9 cellular contexts compared by ENCODE assay signal in genomic region chr2:190359896-190360376, GRCh38. TPM values are rescaled to one million over a fixed set of nuclear protein-coding genes. Genes with fewer than 3 reads are reported as not detected.
A peak's percentile ranks its signal among the peaks of the same experiment; 100 is the strongest.
DNase-seq lines count a peak whose midpoint lies in the region; ATAC-seq and TF ChIP-seq lines count a peak whose summit lies in the region.
"Had no signal": no experiment of that assay in that cellular context is flagged by ENCODE, and none has a peak within 500 bp of the region (broad histone marks: within the 10 kb centered on the region; RNA-seq: fewer than 3 reads in every experiment).

No MANE protein-coding gene starts in this region.

- peaks cover 2% of the 10 kb centered on the region for H3K36me3 Mint-ChIP-seq in T-helper 1 cell treated with Interleukin-12 subunit alpha and Interleukin-12 subunit beta and Interleukin-4 antibody, amounts not matched to agents 30 μg/mL and 1 μg/mL, for 36 hours (ENCODE audit: low read depth)

- in situ Hi-C loops in mammary epithelial cell (cut with MboI; ENCODE audit: low sequenced_read_pairs in 2 of 2): no loop called here

- H2AFZ ChIP-seq in mammary epithelial cell (ENCODE audit: low read depth, low read length): peak overlapping the region; percentile 73

- peaks cover 12% of the 10 kb centered on the region for H3K79me2 ChIP-seq in mammary epithelial cell (ENCODE audit: insufficient read depth, low read length)

- ATAC-seq in HG03103 (IDR thresholded peaks at IDR 0.05; ENCODE audit: low read depth, unreplicated experiment) (peak; percentile 82), left lung (peak; percentile 68)

- H3K9me3 ChIP-seq in mammary epithelial cell (replicated peaks; ENCODE audit: insufficient read depth, low read length): no peaks in the 10 kb centered on the region
- H3K9me3 ChIP-seq in left lung: no peaks in the 10 kb centered on the region
- H3K9me3 ChIP-seq: A549 had no signal

- dilution Hi-C loops in mammary epithelial cell (cut with HindIII; ENCODE audit: low sequenced_read_pairs): no loop called here

- H3K36me3 ChIP-seq in mammary epithelial cell (ENCODE audit: insufficient read depth, low read length) (peaks cover 5% of the 10 kb centered on the region), left lung (peaks cover 0 to 13% of the 10 kb centered on the region in 2 donors)

- H3K4me3 Mint-ChIP-seq in T-helper 1 cell treated with Interleukin-12 subunit alpha and Interleukin-12 subunit beta and Interleukin-4 antibody, amounts not matched to agents 30 μg/mL and 1 μg/mL, for 36 hours: peak overlapping the region; percentile 91

- no peaks in the 10 kb centered on the region for H3K27me3 Mint-ChIP-seq in T-helper 1 cell treated with Interleukin-12 subunit alpha and Interleukin-12 subunit beta and Interleukin-4 antibody, amounts not matched to agents 30 μg/mL and 1 μg/mL, for 36 hours (ENCODE audit: low read depth)

- peak overlapping the region; percentile 88 for H3K4me2 ChIP-seq in mammary epithelial cell (ENCODE audit: insufficient read depth, low read depth, low read length)
- H3K4me2 ChIP-seq: A549 had no signal

- intact Hi-C loops in mammary epithelial cell (cut with micrococcal nuclease): loop anchor here (2.0 kb wide), 1 partner anchor 17 kb away; the partner anchor contains the start of gene INPP1
- intact Hi-C loops in left lung (cut with DNase I): no loop called here

- no peaks in the 10 kb centered on the region for H4K20me1 ChIP-seq in mammary epithelial cell (ENCODE audit: insufficient read depth, low read length)

- no peaks in the 10 kb centered on the region for H3K9me3 Mint-ChIP-seq in T-helper 1 cell treated with Interleukin-12 subunit alpha and Interleukin-12 subunit beta and Interleukin-4 antibody, amounts not matched to agents 30 μg/mL and 1 μg/mL, for 36 hours

- TF ChIP-seq CTCF in mammary epithelial cell (conservative IDR thresholded peaks at IDR 0.05 in 1 of 2, IDR thresholded peaks at IDR 0.05 in 1 of 2; ENCODE audit: extremely low read depth in 1 of 2, insufficient read depth in 1 of 2, low read depth in 1 of 2, low read length in 2 of 2) (no peak), left lung (IDR thresholded peaks at IDR 0.05) (no peak)

- H3K27me3 ChIP-seq in mammary epithelial cell (ENCODE audit: insufficient read depth, low read length): no peaks in the 10 kb centered on the region
- no peaks in the 10 kb centered on the region for H3K27me3 ChIP-seq in left lung

- H3K27ac ChIP-seq in mammary epithelial cell (ENCODE audit: insufficient read depth, low read depth, low read length): peak overlapping the region; percentile 67
- H3K27ac ChIP-seq in left lung: peak overlapping the region; percentile 49 to 56

- peaks cover 20% of the 10 kb centered on the region for H3K4me1 Mint-ChIP-seq in T-helper 1 cell treated with Interleukin-12 subunit alpha and Interleukin-12 subunit beta and Interleukin-4 antibody, amounts not matched to agents 30 μg/mL and 1 μg/mL, for 36 hours (ENCODE audit: low read depth)

- DNase-seq in NCI-H2081 (lab: John Stamatoyannopoulos, UW) (peak; percentile 36 to 80), NCI-H2081 treated with DMSO at 0.1 percent for 48 hours (lab: John Stamatoyannopoulos, UW) (no peak), mammary epithelial cell (peak; percentile 65), left lung (no peak), cerebellar nuclear complex (lab: John Stamatoyannopoulos, UW) (no peak)
- peak; percentile 26 for DNase-seq in stimulated activated CD4-positive, alpha-beta T cell treated with anti-CD3 and anti-CD28 coated beads, Interleukin-4, amount 100 ng/mL, for 1 hour

- H3K4me1 ChIP-seq in mammary epithelial cell (ENCODE audit: insufficient read depth, low read length) (peaks cover 46% of the 10 kb centered on the region), left lung (peaks cover 0 to 27% of the 10 kb centered on the region in 2 donors)

- peak overlapping the region; percentile 32 to 48 (median 36) for H3K4me3 ChIP-seq in mammary epithelial cell (replicated peaks in 1 of 3; ENCODE audit: insufficient read depth in 1 of 3, low read depth in 2 of 3, low read length in 3 of 3)
- H3K4me3 ChIP-seq in left lung: no peak overlapping the region
- H3K4me3 ChIP-seq: A549 had no signal

- peak overlapping the region; percentile 88 for H3K27ac Mint-ChIP-seq in T-helper 1 cell treated with Interleukin-12 subunit alpha and Interleukin-12 subunit beta and Interleukin-4 antibody, amounts not matched to agents 30 μg/mL and 1 μg/mL, for 36 hours

- WGBS in mammary epithelial cell (ENCODE audit: low coverage, missing lambda C conversion rate): 2% methylated on average over 5 of the region's 6 CpGs

- CTCF ChIA-PET in mammary epithelial cell (lab: Charles Lee; ENCODE audit: low non-redundant PET): interaction anchor here (0.5 to 0.7 kb wide), 2 partner anchors 16 to 260 kb away, joined by 3 to 4 read pairs; no protein-coding TSS in a partner anchor

- H3K9ac ChIP-seq in mammary epithelial cell (ENCODE audit: insufficient read depth, low read length): peak overlapping the region; percentile 69

- BruUV-seq in mammary epithelial cell (replicated peaks; lab: Mats Ljungman, UMichigan): no TSS peak

RNA-seq across cellular contexts. Expression of gene INPP1, which starts 16.5 kb away (rescaled TPM):
- total RNA-seq in mammary epithelial cell (10 to 100 TPM; 13.0 to 23.8 TPM), left lung (10 to 100 TPM; 21.0 to 25.0 TPM)
- 10.4 TPM for polyA plus RNA-seq in mammary epithelial cell
- polyA minus RNA-seq in mammary epithelial cell: 9.4 TPM

RNA-seq across cellular contexts. Expression of gene HIBCH, which starts 40.3 kb away (rescaled TPM):
- total RNA-seq in mammary epithelial cell (10 to 100 TPM; 17.0 to 20.5 TPM), left lung (10 to 100 TPM; 31.8 to 32.9 TPM)
- 7.7 TPM for polyA plus RNA-seq in mammary epithelial cell
- polyA minus RNA-seq in mammary epithelial cell: 4.7 TPM

RNA-seq across cellular contexts. Expression of gene MFSD6, which starts 48.2 kb away (rescaled TPM):
- 10 to 100 TPM; 33.7 to 71.7 TPM for total RNA-seq in mammary epithelial cell
- polyA plus RNA-seq in mammary epithelial cell: 21.2 TPM
- polyA minus RNA-seq in mammary epithelial cell: 34.0 TPM
- total RNA-seq in left lung: 10 to 100 TPM; 38.2 to 46.6 TPM

Comparison
In these comparisons a context has a peak if more than half of its experiments do, and no peak if none do; other contexts are left out.
1. DNase-seq: peak in NCI-H2081 (2 of 2), mammary epithelial cell (single experiment) and stimulated activated CD4-positive, alpha-beta T cell treated with anti-CD3 and anti-CD28 coated beads, Interleukin-4, amount 100 ng/mL, for 1 hour (single experiment); none in NCI-H2081 treated with DMSO at 0.1 percent for 48 hours (single experiment), left lung (0 of 2) and cerebellar nuclear complex (0 of 2).
2. H3K4me3 ChIP-seq: peak in mammary epithelial cell (3 of 3); none in left lung (0 of 2).